In the genomic region with DNA sequence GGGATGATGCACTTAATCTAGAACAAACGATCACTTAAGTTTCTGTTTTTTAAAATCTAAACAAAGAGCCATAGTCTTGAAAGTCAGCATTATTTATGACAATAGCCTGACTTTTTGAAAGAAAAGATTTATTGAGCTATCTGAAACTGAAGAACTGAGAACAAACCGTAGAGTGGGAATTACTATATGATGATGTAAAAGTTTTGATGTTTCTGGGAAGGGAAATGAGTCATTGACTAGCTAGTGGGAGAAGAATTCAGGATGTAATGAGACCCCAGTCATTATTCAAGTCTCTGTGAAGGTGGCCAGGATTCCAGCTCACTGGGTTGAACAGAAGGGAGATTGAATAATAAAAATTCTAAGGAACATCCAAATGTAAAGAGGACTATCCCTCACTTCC, we compare ENCODE assay signal across 14 cellular contexts.
DNase-seq lines count a peak whose midpoint lies in the region; ATAC-seq, FAIRE-seq and TF ChIP-seq lines count a peak whose summit lies in the region.
"Had no signal": no experiment of that assay in that cellular context is flagged by ENCODE, and none has a peak within 500 bp of the region (broad histone marks: within the 10 kb centered on the region; RNA-seq: fewer than 3 reads in every experiment).

No MANE protein-coding gene starts in this region.

- no peaks in the 10 kb centered on the region for H3K9me3 ChIP-seq in tibial artery
- H3K9me3 ChIP-seq in kidney (ENCODE audit: control insufficient read depth in 1 of 2, low read length in 2 of 2) = no peaks in the 10 kb centered on the region

- FAIRE-seq in kidney (lab: Jason Lieb, UNC) = no peak

- CTCF ChIA-PET in BJ (lab: Yijun Ruan, JAX) = interaction anchor here (0.9 kb wide), 1 partner anchor 20 kb away, joined by 3 read pairs; no protein-coding TSS in a partner anchor

- H3K27me3 ChIP-seq in BJ (ENCODE audit: control insufficient read depth, insufficient read depth, low read length) (no peaks in the 10 kb centered on the region), tibial artery (no peaks in the 10 kb centered on the region)

- no peaks in the 10 kb centered on the region for H3K36me3 ChIP-seq in BJ (ENCODE audit: control insufficient read depth, insufficient read depth, low read length)
- H3K36me3 ChIP-seq in tibial artery = no peaks in the 10 kb centered on the region
- H3K36me3 ChIP-seq in kidney (ENCODE audit: control insufficient read depth in 1 of 2, insufficient read depth in 2 of 2, low read length in 2 of 2) = no peaks in the 10 kb centered on the region

- POLR2A ChIA-PET in BJ (lab: Charles Lee) = interaction anchor here (0.6 kb wide), 1 partner anchor 1022 kb away, joined by 3 read pairs; no protein-coding TSS in a partner anchor

- H3K4me1 ChIP-seq in tibial artery (no peaks in the 10 kb centered on the region), kidney (ENCODE audit: control insufficient read depth in 1 of 2, insufficient read depth in 1 of 2, low read depth in 1 of 2, low read length in 2 of 2) (no peaks in the 10 kb centered on the region)

- H3K9ac ChIP-seq in kidney (ENCODE audit: low read length in 2 of 2) = no peak overlapping the region

- intact Hi-C loops in tibial artery (cut with DNase I; ENCODE audit: low total_unique reads) (no loop called here), kidney (cut with DNase I) (no loop called here)

- ATAC-seq in GM19467 (IDR thresholded peaks at IDR 0.05; ENCODE audit: unreplicated experiment) = no peak
- ATAC-seq in HG03469 (IDR thresholded peaks at IDR 0.05; ENCODE audit: unreplicated experiment) = no peak
- ATAC-seq: activated CD4-positive, alpha-beta T cell treated with anti-CD3 and anti-CD28 coated beads for 36 hours had no signal

- DNase-seq in BJ (ENCODE audit: low read depth) (peak; percentile 14), MV-4-11 (lab: John Stamatoyannopoulos, UW) (peak; percentile 9), choroid plexus epithelial cell (ENCODE audit: low read depth) (peak; percentile 77), lung microvascular endothelial cell (ENCODE audit: low read depth in 2 of 2) (peak; percentile 8 to 88), tibial artery (no peak), kidney (no peak)
- DNase-seq: activated CD4-positive, alpha-beta T cell treated with anti-CD3 and anti-CD28 coated beads for 36 hours; activated naive CD4-positive, alpha-beta T cell; C1 segment of cervical spinal cord; MM.1S; NCI-H446 treated with DMSO at 0.1 percent for 48 hours; stimulated activated CD4-positive, alpha-beta T cell treated with anti-CD3 and anti-CD28 coated beads, Interleukin-2, amount 100 ng/mL, for 24 hours had no signal

- TF ChIP-seq CTCF in BJ (IDR thresholded peaks at IDR 0.05; ENCODE audit: insufficient read depth, low read depth, low read length) = no peak
- no peak for TF ChIP-seq CTCF in choroid plexus epithelial cell (conservative IDR thresholded peaks at IDR 0.05; ENCODE audit: low read depth, low read length)
- TF ChIP-seq CTCF in tibial artery (IDR thresholded peaks at IDR 0.05) = no peak
- TF ChIP-seq CTCF in kidney (IDR thresholded peaks at IDR 0.05; ENCODE audit: borderline replicate concordance, extremely low read depth, insufficient read depth) = no peak

- H3K27ac ChIP-seq in tibial artery (no peak overlapping the region), kidney (ENCODE audit: low read depth in 2 of 2, low read length in 2 of 2) (no peak overlapping the region)

- H3K4me3 ChIP-seq in BJ (ENCODE audit: low read depth, low read length) (no peak overlapping the region), choroid plexus epithelial cell (ENCODE audit: low read depth, low read length) (no peak overlapping the region), tibial artery (no peak overlapping the region), kidney (ENCODE audit: low read length in 2 of 2) (no peak overlapping the region)

Comparison
In these comparisons a context has a peak if more than half of its experiments do, and no peak if none do; other contexts are left out.
1. DNase-seq: peak in BJ (single experiment), MV-4-11 (single experiment), choroid plexus epithelial cell (single experiment) and lung microvascular endothelial cell (2 of 2); none in tibial artery (0 of 2) and kidney (single experiment).